ENCODE assay signal across 8 cellular contexts in the genomic region with DNA sequence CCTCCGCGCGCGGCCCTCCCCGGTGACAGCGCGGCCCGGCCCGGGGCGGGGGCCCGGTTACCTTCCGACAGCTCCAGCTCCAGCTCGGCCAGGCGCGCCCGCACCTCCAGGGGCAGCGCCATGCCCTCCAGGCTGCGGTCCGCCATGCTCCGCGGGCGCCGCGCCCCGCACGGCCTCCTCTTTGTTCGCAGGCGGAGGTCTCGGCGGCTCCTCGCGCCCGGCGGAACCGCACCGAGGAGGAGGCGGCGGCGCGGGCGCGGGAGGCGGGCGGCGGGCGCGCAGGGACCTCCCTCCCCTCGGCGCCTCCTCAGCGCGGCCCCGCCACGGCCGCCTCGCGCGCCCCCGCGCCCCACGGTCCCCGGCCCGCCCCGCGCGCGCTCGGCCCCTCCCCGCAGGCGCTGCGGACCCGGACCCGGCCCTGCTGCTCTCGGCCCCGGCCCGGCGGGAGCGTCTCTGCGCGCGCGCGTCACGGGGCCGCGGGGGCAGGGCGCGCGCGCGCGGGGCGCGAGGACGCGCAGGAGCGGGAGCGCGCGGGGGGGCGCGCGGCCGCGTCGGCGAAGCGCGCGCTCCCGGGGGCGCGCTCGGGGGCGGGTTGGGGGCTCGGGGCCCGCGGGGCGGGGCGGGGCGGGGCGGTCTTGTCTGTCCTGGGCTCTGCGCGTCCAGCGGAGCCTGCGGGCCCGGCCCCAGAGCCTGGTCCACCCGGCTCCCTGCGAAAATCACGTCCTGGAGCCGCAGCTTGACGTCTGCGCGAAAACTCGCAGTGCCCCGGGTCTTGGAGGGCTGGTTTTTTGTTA. TPM values are rescaled to one million over a fixed set of nuclear protein-coding genes. Genes with fewer than 3 reads are reported as not detected.
A peak's percentile ranks its signal among the peaks of the same experiment; 100 is the strongest.
DNase-seq lines count a peak whose midpoint lies in the region; ATAC-seq and TF ChIP-seq lines count a peak whose summit lies in the region.

Gene DIP2C, minus strand, starts transcription at position 236 of the 794 bp plus-strand sequence. Its CDS starts 90 bp downstream, at position 146.

- peak within 1 kb of the TSS; percentile 94 for H4K91ac ChIP-seq in mesenchymal stem cell (ENCODE audit: low read length)

- peak within 1 kb of the TSS; percentile 90 for H2AFZ ChIP-seq in mesenchymal stem cell (ENCODE audit: low read depth, low read length)

- intact Hi-C loops in thyroid gland (cut with DNase I), result loop anchor here (5.0 to 10.0 kb wide), 2 partner anchors 182 to 245 kb away; partner anchors contain the start of gene LARP4B

- DNase-seq in SJSA1 (ENCODE audit: low read depth in 1 of 2, low spot score in 2 of 2), result peak; percentile 57 to 81
- DNase-seq in epithelial cell of proximal tubule (ENCODE audit: low read depth), result no peak
- peak; percentile 79 for DNase-seq in mesenchymal stem cell
- peak; percentile 71 to 72 for DNase-seq in thyroid gland
- DNase-seq in GM10266 (ENCODE audit: extremely low spot score), result no peak

- H3K9ac ChIP-seq in mesenchymal stem cell (ENCODE audit: low read length), result peak within 1 kb of the TSS; percentile 90

- peak within 1 kb of the TSS; percentile 24 for H2AK5ac ChIP-seq in mesenchymal stem cell (ENCODE audit: low read length, severe bottlenecking)

- H3K4me1 ChIP-seq in SJSA1 (replicated peaks) (peaks cover 32% of the 10 kb centered on the region), mesenchymal stem cell (ENCODE audit: control insufficient read depth, insufficient read depth, low read depth, low read length) (peaks cover 33% of the 10 kb centered on the region), thyroid gland (peaks cover 9 to 12% of the 10 kb centered on the region in 2 donors)

- peak within 1 kb of the TSS; percentile 87 to 96 for H3K18ac ChIP-seq in mesenchymal stem cell (ENCODE audit: low read depth in 1 of 2, low read length in 2 of 2)

- peak within 1 kb of the TSS; percentile 19; the same call in 1 of the 2 replicates for H3K4me3 ChIP-seq in GM08714 (ENCODE audit: low read length)
- peak within 1 kb of the TSS; percentile 98 for H3K4me3 ChIP-seq in SJSA1
- peak within 1 kb of the TSS; percentile 84 for H3K4me3 ChIP-seq in epithelial cell of proximal tubule (ENCODE audit: low read depth, low read length)
- peak within 1 kb of the TSS; percentile 90 to 97 for H3K4me3 ChIP-seq in mesenchymal stem cell (ENCODE audit: insufficient read depth in 1 of 2, low read depth in 1 of 2, low read length in 2 of 2)
- peak within 1 kb of the TSS; percentile 35 to 69 (median 59) for H3K4me3 ChIP-seq in thyroid gland (replicated peaks in 1 of 3)

- peak within 1 kb of the TSS; percentile 96 for H2BK15ac ChIP-seq in mesenchymal stem cell (ENCODE audit: low read depth, poor library complexity, severe bottlenecking)

- peak within 1 kb of the TSS; percentile 79 to 96 for H3K14ac ChIP-seq in mesenchymal stem cell (ENCODE audit: low read length in 2 of 2)

- peak within 1 kb of the TSS; percentile 82 for H3K4me2 ChIP-seq in mesenchymal stem cell (ENCODE audit: low read length, poor library complexity, severe bottlenecking)

- peak within 1 kb of the TSS; percentile 97 for H4K8ac ChIP-seq in mesenchymal stem cell (ENCODE audit: low read length)

- H3K4ac ChIP-seq in mesenchymal stem cell (ENCODE audit: low read depth in 1 of 2, low read length in 2 of 2), result peak within 1 kb of the TSS in 1 of 2 experiments; percentile 85

- TF ChIP-seq CTCF in 22Rv1 (IDR thresholded peaks at IDR 0.05) (no peak), epithelial cell of proximal tubule (conservative IDR thresholded peaks at IDR 0.05; ENCODE audit: low read depth, low read length) (no peak), thyroid gland (IDR thresholded peaks at IDR 0.05) (no peak), GM10266 (IDR thresholded peaks at IDR 0.05; ENCODE audit: control insufficient read depth, insufficient read depth, low read depth, missing control alignments) (no peak)

- ATAC-seq in HG02884 (IDR thresholded peaks at IDR 0.05; ENCODE audit: unreplicated experiment), result no peak

- H3K27ac ChIP-seq in 22Rv1 (peak within 1 kb of the TSS; percentile 75), SJSA1 (peak within 1 kb of the TSS; percentile 64), mesenchymal stem cell (ENCODE audit: low read length, poor library complexity, severe bottlenecking) (peak within 1 kb of the TSS; percentile 55), thyroid gland (peak within 1 kb of the TSS; percentile 20 to 88 (median 77))

- WGBS in mesenchymal stem cell, result under 1% methylated on average over 31 of the region's 135 CpGs
- 0% methylated on average over 2 to 6 of the region's 135 CpGs for WGBS in thyroid gland, 2 donors

- no peak within 1 kb of the TSS for H2BK12ac ChIP-seq in mesenchymal stem cell (ENCODE audit: low read length in 2 of 2)

- no peak within 1 kb of the TSS for H2BK5ac ChIP-seq in mesenchymal stem cell (ENCODE audit: low read depth, low read length, poor library complexity, severe bottlenecking)

- H3K23ac ChIP-seq in mesenchymal stem cell (ENCODE audit: low read length in 2 of 2), result peak within 1 kb of the TSS in 1 of 2 experiments; percentile 70

- peaks cover 4% of the 10 kb centered on the region for H3K79me1 ChIP-seq in mesenchymal stem cell (replicated peaks; ENCODE audit: low read length, poor library complexity, severe bottlenecking)

- peak within 1 kb of the TSS; percentile 84 for H2BK120ac ChIP-seq in mesenchymal stem cell (ENCODE audit: low read depth, low read length)

- peak in 1 of 2 donors; percentile 58 for TF ChIP-seq POLR2A in thyroid gland (IDR thresholded peaks at IDR 0.05)

- H3K9me3 ChIP-seq in SJSA1 (replicated peaks) (no peaks in the 10 kb centered on the region; the same call in 1 of the 2 replicates), mesenchymal stem cell (ENCODE audit: control insufficient read depth, low read length) (no peaks in the 10 kb centered on the region), thyroid gland (no peaks in the 10 kb centered on the region)

- H3K27me3 ChIP-seq in SJSA1 (replicated peaks), result no peaks in the 10 kb centered on the region
- H3K27me3 ChIP-seq in mesenchymal stem cell (ENCODE audit: control insufficient read depth in 1 of 2, insufficient read depth in 1 of 2, low read length in 2 of 2), result peaks cover 0 to 18% of the 10 kb centered on the region in 2 experiments
- H3K27me3 ChIP-seq in thyroid gland, result no peaks in the 10 kb centered on the region

- H3K36me3 ChIP-seq in SJSA1, result peaks cover 17% of the 10 kb centered on the region
- H3K36me3 ChIP-seq in mesenchymal stem cell (ENCODE audit: control insufficient read depth in 1 of 2, insufficient read depth in 2 of 2, low read depth in 1 of 2, low read length in 2 of 2), result peaks cover 0 to 6% of the 10 kb centered on the region in 2 experiments
- H3K36me3 ChIP-seq in thyroid gland, result no peaks in the 10 kb centered on the region

RNA-seq across cellular contexts. Expression of gene DIP2C, which starts in this region (rescaled TPM):
- total RNA-seq in SJSA1 (2014; rRNA removed; shearing (Covaris generic)), result 14.0 and 17.5 TPM in 2 replicates
- 10.1 and 11.4 TPM in 2 replicates for total RNA-seq in epithelial cell of proximal tubule
- 11.6 TPM for polyA plus RNA-seq in mesenchymal stem cell (2013, experiment 1 of 2)
- 11.2 TPM for polyA plus RNA-seq in mesenchymal stem cell (2013, experiment 2 of 2)
- total RNA-seq in thyroid gland, result 10 to 100 TPM; 11.4 to 14.6 (median 12.3) TPM

Comparison
In these comparisons a context has a peak if more than half of its experiments do, and no peak if none do; other contexts are left out.
1. H3K4me3 ChIP-seq: peak in every context shown above with its lines; median percentile 98 in SJSA1; 94 in mesenchymal stem cell; 84 in epithelial cell of proximal tubule; 59 in thyroid gland; 19 in GM08714.
2. DNase-seq: peak in SJSA1 (2 of 2), mesenchymal stem cell (single experiment) and thyroid gland (2 of 2); none in epithelial cell of proximal tubule (single experiment) and GM10266 (single experiment).
3. Peak in every context shown above with its lines, with median percentiles within 50 percentile points of each other: H3K27ac ChIP-seq.